In genomic region chr9:2132484-2133082, GRCh38 we compare ENCODE assay signal across 8 cellular contexts.
DNase-seq lines count a peak whose midpoint lies in the region; ATAC-seq, FAIRE-seq and TF ChIP-seq lines count a peak whose summit lies in the region.

No MANE protein-coding gene starts in this region.

- FAIRE-seq in colon (lab: Jason Lieb, UNC) = peak; percentile 21

- no peak overlapping the region for H3K4me3 Mint-ChIP-seq in nephron

- peak; percentile 78 to 93 (median 88) for TF ChIP-seq CTCF in nephron (IDR thresholded peaks at IDR 0.05; ENCODE audit: unreplicated experiment in 3 of 3)

- no peak for ATAC-seq in GM21526 (IDR thresholded peaks at IDR 0.05; ENCODE audit: low FRiP score, unreplicated experiment)

- H3K36me3 Mint-ChIP-seq in nephron (ENCODE audit: low read depth) = peaks cover 18% of the 10 kb centered on the region

- peak overlapping the region; percentile 13 to 43 (median 34) for H3K27ac Mint-ChIP-seq in nephron

- no peaks in the 10 kb centered on the region for H3K27me3 Mint-ChIP-seq in nephron (ENCODE audit: low read depth)

- H3K4me1 Mint-ChIP-seq in nephron = peaks cover 37% of the 10 kb centered on the region

- H3K9me3 Mint-ChIP-seq in nephron = no peaks in the 10 kb centered on the region

- DNase-seq in NCI-H345 (lab: John Stamatoyannopoulos, UW) (peak; percentile 30), NCI-H345 treated with DMSO at 0.1 percent for 48 hours (lab: John Stamatoyannopoulos, UW; ENCODE audit: unreplicated experiment) (no peak), NCI-H2227 (lab: John Stamatoyannopoulos, UW; ENCODE audit: unreplicated experiment) (peak; percentile 22), occipital lobe (lab: John Stamatoyannopoulos, UW) (no peak)
- no peak for DNase-seq in activated CD4-positive, alpha-beta T cell treated with anti-CD3 and anti-CD28 coated beads for 4 hours

Comparison
In these comparisons a context has a peak if more than half of its experiments do, and no peak if none do; other contexts are left out.
1. DNase-seq: peak in NCI-H345 (single experiment) and NCI-H2227 (single experiment); none in NCI-H345 treated with DMSO at 0.1 percent for 48 hours (single experiment), occipital lobe (single experiment) and activated CD4-positive, alpha-beta T cell treated with anti-CD3 and anti-CD28 coated beads for 4 hours (0 of 2).